Comparison of ENCODE assay signal across 7 cellular contexts in genomic region chr9:135911220-135911619, GRCh38. TPM values are rescaled to one million over a fixed set of nuclear protein-coding genes. Genes with fewer than 3 reads are reported as not detected.
DNase-seq lines count a peak whose midpoint lies in the region; ATAC-seq and TF ChIP-seq lines count a peak whose summit lies in the region.
"Not testable (repeated sequence)": the region's sequence is repeated elsewhere in the genome, so short reads cannot be mapped to it uniquely, and the experiment has no call there.

No MANE protein-coding gene starts in this region.

- not testable (repeated sequence) for BruUV-seq in Calu3 (replicated peaks; lab: Mats Ljungman, UMichigan)

- H3K36me3 Mint-ChIP-seq in Calu3 (ENCODE audit: insufficient read depth, unreplicated experiment), result peaks cover 46% of the 10 kb centered on the region
- peaks cover 59% of the 10 kb centered on the region for H3K36me3 Mint-ChIP-seq in activated naive CD8-positive, alpha-beta T cell treated with anti-CD3 and anti-CD28 coated beads, Interleukin-2, amount 10 ng/mL, durations not matched to agents 7 days and 5 days
- peaks cover 73% of the 10 kb centered on the region for H3K36me3 Mint-ChIP-seq in dendritic cell treated with granulocyte-macrophage colony-stimulating factor and Interleukin-4, amounts not matched to agents 40 ng/mL and 50 ng/mL, for 4 days (ENCODE audit: low read depth)
- H3K36me3 Mint-ChIP-seq in stimulated activated effector memory CD8-positive, alpha-beta T cell treated with anti-CD3 and anti-CD28 coated beads, Interleukin-12 subunit alpha, Interleukin-12 subunit beta, amount 100 ng/mL, for 72 hours, result peaks cover 64% of the 10 kb centered on the region

- TF ChIP-seq POLR2A in erythroblast (IDR thresholded peaks at IDR 0.05; ENCODE audit: low read length), result not testable (repeated sequence)

- not testable (repeated sequence) for H3K27me3 Mint-ChIP-seq in Calu3 (ENCODE audit: unreplicated experiment); activated naive CD8-positive, alpha-beta T cell treated with anti-CD3 and anti-CD28 coated beads, Interleukin-2, amount 10 ng/mL, durations not matched to agents 7 days and 5 days; dendritic cell treated with granulocyte-macrophage colony-stimulating factor and Interleukin-4, amounts not matched to agents 40 ng/mL and 50 ng/mL, for 4 days

- ATAC-seq in activated naive CD8-positive, alpha-beta T cell treated with anti-CD3 and anti-CD28 coated beads, Interleukin-2, amount 10 ng/mL, durations not matched to agents 7 days and 5 days (ENCODE audit: low read depth); stimulated activated effector memory CD8-positive, alpha-beta T cell treated with anti-CD3 and anti-CD28 coated beads, Interleukin-12 subunit alpha, Interleukin-12 subunit beta, amount 100 ng/mL, for 72 hours; upper lobe of right lung: not testable (repeated sequence)

- POLR2A ChIA-PET in activated naive CD8-positive, alpha-beta T cell treated with anti-CD3 and anti-CD28 coated beads, Interleukin-2, amount 10 ng/mL, durations not matched to agents 7 days and 5 days (lab: Charles Lee), result not testable (repeated sequence)

- DNase-seq in Calu3; stimulated activated effector memory CD8-positive, alpha-beta T cell treated with anti-CD3 and anti-CD28 coated beads, Interleukin-12 subunit alpha, Interleukin-12 subunit beta, amount 100 ng/mL, for 72 hours (ENCODE audit: low spot score in 2 of 2): not testable (repeated sequence)
- peak; percentile 30 for DNase-seq in activated effector memory CD4-positive, alpha-beta T cell treated with anti-CD3 and anti-CD28 coated beads, Interleukin-2, amount 50 U/mL, for 16 hours
- peak; percentile 9 for DNase-seq in activated naive CD8-positive, alpha-beta T cell treated with anti-CD3 and anti-CD28 coated beads, Interleukin-2, amount 10 ng/mL, durations not matched to agents 7 days and 5 days
- DNase-seq in erythroblast (lab: John Stamatoyannopoulos, UW) (peak; percentile 41 to 70), upper lobe of right lung (peak; percentile 45)

- not testable (repeated sequence) for TF ChIP-seq CTCF in Calu3 (IDR thresholded peaks at IDR 0.05; ENCODE audit: unreplicated experiment); upper lobe of right lung (IDR thresholded peaks at IDR 0.05)

- peaks cover 18% of the 10 kb centered on the region for H3K9me3 Mint-ChIP-seq in Calu3 (ENCODE audit: low read depth, unreplicated experiment)
- H3K9me3 Mint-ChIP-seq in activated naive CD8-positive, alpha-beta T cell treated with anti-CD3 and anti-CD28 coated beads, Interleukin-2, amount 10 ng/mL, durations not matched to agents 7 days and 5 days, result peaks cover 21% of the 10 kb centered on the region
- peaks cover 18% of the 10 kb centered on the region for H3K9me3 Mint-ChIP-seq in dendritic cell treated with granulocyte-macrophage colony-stimulating factor and Interleukin-4, amounts not matched to agents 40 ng/mL and 50 ng/mL, for 4 days
- H3K9me3 Mint-ChIP-seq in stimulated activated effector memory CD8-positive, alpha-beta T cell treated with anti-CD3 and anti-CD28 coated beads, Interleukin-12 subunit alpha, Interleukin-12 subunit beta, amount 100 ng/mL, for 72 hours, result not testable (repeated sequence)

- not testable (repeated sequence) for H3K27me3 ChIP-seq in upper lobe of right lung

- not testable (repeated sequence) for H3K9me3 ChIP-seq in upper lobe of right lung

- not testable (repeated sequence) for H3K36me3 ChIP-seq in upper lobe of right lung

- H3K27ac ChIP-seq in upper lobe of right lung, result not testable (repeated sequence)

- peak overlapping the region; percentile 63 for H3K27ac Mint-ChIP-seq in Calu3 (ENCODE audit: unreplicated experiment)
- not testable (repeated sequence) for H3K27ac Mint-ChIP-seq in activated naive CD8-positive, alpha-beta T cell treated with anti-CD3 and anti-CD28 coated beads, Interleukin-2, amount 10 ng/mL, durations not matched to agents 7 days and 5 days
- H3K27ac Mint-ChIP-seq in dendritic cell treated with granulocyte-macrophage colony-stimulating factor and Interleukin-4, amounts not matched to agents 40 ng/mL and 50 ng/mL, for 4 days, result peak overlapping the region; percentile 11
- peak overlapping the region; percentile 45 for H3K27ac Mint-ChIP-seq in stimulated activated effector memory CD8-positive, alpha-beta T cell treated with anti-CD3 and anti-CD28 coated beads, Interleukin-12 subunit alpha, Interleukin-12 subunit beta, amount 100 ng/mL, for 72 hours

- H3K4me1 ChIP-seq in upper lobe of right lung, result peaks cover 17% of the 10 kb centered on the region

- H3K4me3 ChIP-seq in upper lobe of right lung, result not testable (repeated sequence)

- intact Hi-C loops in Calu3 (cut with micrococcal nuclease; ENCODE audit: unreplicated experiment); dendritic cell treated with granulocyte-macrophage colony-stimulating factor and Interleukin-4, amounts not matched to agents 40 ng/mL and 50 ng/mL, for 4 days (cut with micrococcal nuclease); upper lobe of right lung (cut with DNase I): not testable (repeated sequence)

- H3K4me3 Mint-ChIP-seq in Calu3 (ENCODE audit: low read depth, unreplicated experiment); activated naive CD8-positive, alpha-beta T cell treated with anti-CD3 and anti-CD28 coated beads, Interleukin-2, amount 10 ng/mL, durations not matched to agents 7 days and 5 days; dendritic cell treated with granulocyte-macrophage colony-stimulating factor and Interleukin-4, amounts not matched to agents 40 ng/mL and 50 ng/mL, for 4 days; stimulated activated effector memory CD8-positive, alpha-beta T cell treated with anti-CD3 and anti-CD28 coated beads, Interleukin-12 subunit alpha, Interleukin-12 subunit beta, amount 100 ng/mL, for 72 hours: not testable (repeated sequence)

- H3K4me1 Mint-ChIP-seq in Calu3 (ENCODE audit: low read depth, unreplicated experiment), result not testable (repeated sequence)
- H3K4me1 Mint-ChIP-seq in activated naive CD8-positive, alpha-beta T cell treated with anti-CD3 and anti-CD28 coated beads, Interleukin-2, amount 10 ng/mL, durations not matched to agents 7 days and 5 days, result peaks cover 17% of the 10 kb centered on the region
- H3K4me1 Mint-ChIP-seq in dendritic cell treated with granulocyte-macrophage colony-stimulating factor and Interleukin-4, amounts not matched to agents 40 ng/mL and 50 ng/mL, for 4 days (ENCODE audit: low read depth), result peaks cover 44% of the 10 kb centered on the region
- H3K4me1 Mint-ChIP-seq in stimulated activated effector memory CD8-positive, alpha-beta T cell treated with anti-CD3 and anti-CD28 coated beads, Interleukin-12 subunit alpha, Interleukin-12 subunit beta, amount 100 ng/mL, for 72 hours, result peaks cover 41% of the 10 kb centered on the region

- CTCF ChIA-PET in Calu3 (lab: Charles Lee), result not testable (repeated sequence)

RNA-seq across cellular contexts. Expression of gene CAMSAP1, which starts 3.9 kb away (rescaled TPM):
- total RNA-seq in Calu3 (2022), result 28.1 and 29.9 TPM in 2 replicates
- 10 to 100 TPM; 32.5 to 35.4 TPM for total RNA-seq in activated naive CD8-positive, alpha-beta T cell treated with anti-CD3 and anti-CD28 coated beads, Interleukin-2, amount 10 ng/mL, durations not matched to agents 7 days and 5 days
- 26.5 TPM for total RNA-seq in upper lobe of right lung

RNA-seq across cellular contexts. Expression of gene UBAC1, which starts 50.0 kb away (rescaled TPM):
- total RNA-seq in Calu3 (2022) (19.5 and 19.7 TPM in 2 replicates), upper lobe of right lung (30.1 TPM)
- 10 to 100 TPM; 30.5 to 31.0 TPM for total RNA-seq in activated naive CD8-positive, alpha-beta T cell treated with anti-CD3 and anti-CD28 coated beads, Interleukin-2, amount 10 ng/mL, durations not matched to agents 7 days and 5 days
